In genomic region chr11:15185021-15185420, GRCh38 we compare ENCODE assay signal across 22 cellular contexts.
"Had no signal": no experiment of that assay in that cellular context is flagged by ENCODE, and none has a peak within 500 bp of the region (broad histone marks: within the 10 kb centered on the region; RNA-seq: fewer than 3 reads in every experiment).

No MANE protein-coding gene starts in this region.

- H3K4me2 ChIP-seq: KMS-11, SK-N-SH had no signal

- H3K4me3 ChIP-seq: K562 had no signal

- H3K9me3 ChIP-seq: SK-N-SH had no signal

- ATAC-seq: K562, T-cell had no signal

- DNase-seq: Kasumi-1, NCI-H1092 treated with DMSO at 0.1 percent for 48 hours, NCI-H1436, NCI-H187, NCI-H2029, NCI-H2081 treated with DMSO at 0.1 percent for 48 hours, NCI-H2171, NCI-H226, NCI-H446, NCI-H510A, NCI-H524 treated with DMSO at 0.1 percent for 48 hours, NCI-H69, NCI-H774, RPMI8226, SHP77, SK-N-SH, SW 1271, T-cell had no signal

- FAIRE-seq: HTR-8/SVneo, K562 had no signal

- H3K9ac ChIP-seq: KMS-11, SK-N-SH had no signal

- H3K27ac ChIP-seq: HL-60, KMS-11 had no signal
